In the genomic region with DNA sequence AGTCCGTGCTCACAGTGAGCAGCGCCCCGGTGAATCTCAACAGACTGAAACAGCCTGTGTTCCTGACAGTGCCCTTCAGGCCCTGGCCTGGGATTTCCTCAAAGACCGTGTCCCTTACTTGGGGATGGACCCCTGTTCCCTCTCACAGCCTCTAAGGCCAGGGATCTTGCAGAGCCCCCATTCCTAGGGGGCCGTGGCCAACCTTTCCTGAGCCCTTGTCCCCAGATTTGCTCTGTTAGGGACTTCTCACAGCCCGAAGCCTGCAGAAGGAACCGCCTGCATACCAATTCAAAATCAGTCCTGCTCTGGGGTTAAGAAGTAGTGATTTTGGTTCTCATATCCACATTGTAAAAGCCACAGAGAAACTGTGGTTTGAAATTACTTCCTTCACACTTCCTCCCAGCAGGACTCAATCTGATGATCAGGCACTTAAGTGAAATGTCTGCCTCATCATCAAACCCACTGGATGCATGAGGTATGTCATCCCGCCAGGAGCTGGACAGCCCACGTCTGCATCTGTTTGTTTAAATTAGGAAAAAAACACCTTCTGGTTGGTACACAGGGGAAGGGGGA, we compare ENCODE assay signal across 13 cellular contexts. TPM values are rescaled to one million over a fixed set of nuclear protein-coding genes. Genes with fewer than 3 reads are reported as not detected.
A peak's percentile ranks its signal among the peaks of the same experiment; 100 is the strongest.
DNase-seq lines count a peak whose midpoint lies in the region; ATAC-seq, FAIRE-seq and TF ChIP-seq lines count a peak whose summit lies in the region.
"Had no signal": no experiment of that assay in that cellular context is flagged by ENCODE, and none has a peak within 500 bp of the region (broad histone marks: within the 10 kb centered on the region; RNA-seq: fewer than 3 reads in every experiment).

No MANE protein-coding gene starts in this region.

- H3K9ac ChIP-seq in BLaER1 (no peak overlapping the region), MM.1S (ENCODE audit: low read length) (no peak overlapping the region), kidney (ENCODE audit: low read length in 2 of 2) (no peak overlapping the region)

- H3K79me2 ChIP-seq in MM.1S (ENCODE audit: low read length): no peaks in the 10 kb centered on the region

- peak overlapping the region; percentile 88 for H3K4me2 ChIP-seq in BLaER1
- H3K4me2 ChIP-seq in MM.1S (ENCODE audit: low read depth, low read length): no peak overlapping the region

- H3K4me3 ChIP-seq in BLaER1 (no peak overlapping the region), MM.1S (ENCODE audit: low read length) (no peak overlapping the region), kidney (ENCODE audit: low read length in 2 of 2) (no peak overlapping the region)
- H3K4me3 ChIP-seq: SJSA1 had no signal

- no peaks in the 10 kb centered on the region for H3K9me2 ChIP-seq in MM.1S (replicated peaks; ENCODE audit: insufficient read depth, low read length)

- no peak overlapping the region for H2AFZ ChIP-seq in MM.1S (ENCODE audit: low read length)

- FAIRE-seq in kidney (lab: Jason Lieb, UNC): no peak

- intact Hi-C loops in kidney (cut with DNase I): no loop called here

- ATAC-seq in GM19351 (IDR thresholded peaks at IDR 0.05; ENCODE audit: unreplicated experiment) (peak; percentile 89), HG02840 (IDR thresholded peaks at IDR 0.05; ENCODE audit: low FRiP score, unreplicated experiment) (no peak)

- DNase-seq in MM.1S: peak; percentile 61
- DNase-seq in islet precursor cell: peak; percentile 58
- DNase-seq in kidney: no peak
- no peak for DNase-seq in NCI-H82 (lab: John Stamatoyannopoulos, UW)
- no peak for DNase-seq in NCI-H526 (lab: John Stamatoyannopoulos, UW)
- DNase-seq: CD4-positive, CD25-positive, alpha-beta regulatory T cell; left cardiac atrium; NCI-H1694 treated with DMSO at 0.1 percent for 48 hours had no signal

- no peak overlapping the region for H3K27ac ChIP-seq in BLaER1
- H3K27ac ChIP-seq in MM.1S (ENCODE audit: low read length): no peak overlapping the region
- H3K27ac ChIP-seq in kidney (ENCODE audit: low read depth in 2 of 2, low read length in 2 of 2): no peak overlapping the region
- H3K27ac ChIP-seq: SJSA1 had no signal

- peaks cover 3% of the 10 kb centered on the region; the same call in 1 of the 2 replicates for H3F3A ChIP-seq in MM.1S (ENCODE audit: insufficient read depth, low read length)

- H3K4me1 ChIP-seq in BLaER1: peaks cover 74% of the 10 kb centered on the region
- H3K4me1 ChIP-seq in MM.1S (ENCODE audit: low read length): 0 out of 2 replicates have a peak, but pooled peaks cover 5% of the 10 kb centered on the region
- peaks cover 0 to 10% of the 10 kb centered on the region in 2 donors for H3K4me1 ChIP-seq in kidney (ENCODE audit: control insufficient read depth in 1 of 2, insufficient read depth in 1 of 2, low read depth in 1 of 2, low read length in 2 of 2)

- H4K20me1 ChIP-seq in BLaER1: peaks cover 6% of the 10 kb centered on the region
- H4K20me1 ChIP-seq in MM.1S (ENCODE audit: insufficient read depth, low read length): no peaks in the 10 kb centered on the region

- H3K27me3 ChIP-seq in BLaER1 (peaks cover 48% of the 10 kb centered on the region), MM.1S (replicated peaks; ENCODE audit: insufficient read depth, low read length) (peaks cover 76% of the 10 kb centered on the region)
- H3K27me3 ChIP-seq: SJSA1 had no signal

- no peak for TF ChIP-seq CTCF in MM.1S (IDR thresholded peaks at IDR 0.05; ENCODE audit: low read length)
- TF ChIP-seq CTCF in kidney (IDR thresholded peaks at IDR 0.05; ENCODE audit: borderline replicate concordance, extremely low read depth, insufficient read depth): no peak

- H3K9me3 ChIP-seq in BLaER1: no peaks in the 10 kb centered on the region
- H3K9me3 ChIP-seq in MM.1S (replicated peaks; ENCODE audit: insufficient read depth, low read length): no peaks in the 10 kb centered on the region
- no peaks in the 10 kb centered on the region for H3K9me3 ChIP-seq in kidney (ENCODE audit: control insufficient read depth in 1 of 2, low read length in 2 of 2)
- H3K9me3 ChIP-seq: SJSA1 had no signal

- H3K36me3 ChIP-seq in BLaER1 (no peaks in the 10 kb centered on the region), MM.1S (replicated peaks; ENCODE audit: insufficient read depth, low read length) (no peaks in the 10 kb centered on the region), kidney (ENCODE audit: control insufficient read depth in 1 of 2, insufficient read depth in 2 of 2, low read length in 2 of 2) (no peaks in the 10 kb centered on the region)
- H3K36me3 ChIP-seq: SJSA1 had no signal

RNA-seq across cellular contexts. Expression of a gene that starts 14.9 kb away (rescaled TPM):
- total RNA-seq in kidney: 1.5 TPM
- polyA plus RNA-seq in kidney (ENCODE audit: insufficient read depth, low read depth, low replicate concordance): 2.1 TPM
- total RNA-seq: CD4-positive, CD25-positive, alpha-beta regulatory T cell; epithelial cell of proximal tubule had no signal
- polyA plus RNA-seq: CD4-positive, CD25-positive, alpha-beta regulatory T cell had no signal

Comparison
In these comparisons a context has a peak if more than half of its experiments do, and no peak if none do; other contexts are left out.
1. DNase-seq: peak in MM.1S (single experiment) and islet precursor cell (single experiment); none in kidney (single experiment), NCI-H82 (single experiment) and NCI-H526 (0 of 2).